Comparison of ENCODE assay signal across 14 cellular contexts in the genomic region with DNA sequence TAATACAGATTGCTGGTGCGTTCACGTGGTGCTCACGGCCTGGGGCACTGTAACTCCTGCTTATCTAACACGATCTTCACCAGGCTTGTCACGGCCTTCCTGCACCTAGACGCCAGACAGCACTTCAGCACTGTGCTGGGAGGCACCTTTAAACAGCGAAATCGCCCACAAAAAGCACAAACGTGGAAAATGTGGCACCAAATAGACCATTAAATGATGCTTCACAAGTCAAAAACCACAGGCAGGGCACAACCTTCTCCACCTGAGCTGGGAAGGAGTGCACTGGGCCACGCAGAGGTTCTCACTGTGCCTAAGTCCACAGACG. TPM values are rescaled to one million over a fixed set of nuclear protein-coding genes. Genes with fewer than 3 reads are reported as not detected.
DNase-seq lines count a peak whose midpoint lies in the region; ATAC-seq and TF ChIP-seq lines count a peak whose summit lies in the region.
"Had no signal": no experiment of that assay in that cellular context is flagged by ENCODE, and none has a peak within 500 bp of the region (broad histone marks: within the 10 kb centered on the region; RNA-seq: fewer than 3 reads in every experiment).

No MANE protein-coding gene starts in this region.

- peak; percentile 74 for ATAC-seq in activated naive CD8-positive, alpha-beta T cell treated with anti-CD3 and anti-CD28 coated beads, Interleukin-2, amount 10 ng/mL, durations not matched to agents 7 days and 5 days (ENCODE audit: low read depth)
- peak; percentile 33 for ATAC-seq in stimulated activated naive CD8-positive, alpha-beta T cell treated with anti-CD3 and anti-CD28 coated beads, Interleukin-15, amount 100 ng/mL, for 72 hours
- no peak for ATAC-seq in HG02970 (IDR thresholded peaks at IDR 0.05; ENCODE audit: low FRiP score, unreplicated experiment)
- ATAC-seq: Panc1, pancreas had no signal

- no peak overlapping the region for H3K27ac Mint-ChIP-seq in activated naive CD8-positive, alpha-beta T cell treated with anti-CD3 and anti-CD28 coated beads, Interleukin-2, amount 10 ng/mL, durations not matched to agents 7 days and 5 days
- H3K27ac Mint-ChIP-seq in activated naive CD8-positive, alpha-beta T cell treated with anti-CD3 and anti-CD28 coated beads for 36 hours, result no peak overlapping the region
- no peak overlapping the region for H3K27ac Mint-ChIP-seq in chondrocyte (ENCODE audit: unreplicated experiment)
- no peak overlapping the region for H3K27ac Mint-ChIP-seq in stimulated activated naive CD8-positive, alpha-beta T cell treated with anti-CD3 and anti-CD28 coated beads, Interleukin-15, amount 100 ng/mL, for 72 hours

- no peak overlapping the region for H3K4me3 Mint-ChIP-seq in activated naive CD8-positive, alpha-beta T cell treated with anti-CD3 and anti-CD28 coated beads, Interleukin-2, amount 10 ng/mL, durations not matched to agents 7 days and 5 days
- no peak overlapping the region for H3K4me3 Mint-ChIP-seq in activated naive CD8-positive, alpha-beta T cell treated with anti-CD3 and anti-CD28 coated beads for 36 hours
- no peak overlapping the region for H3K4me3 Mint-ChIP-seq in chondrocyte (ENCODE audit: unreplicated experiment)
- H3K4me3 Mint-ChIP-seq in stimulated activated naive CD8-positive, alpha-beta T cell treated with anti-CD3 and anti-CD28 coated beads, Interleukin-15, amount 100 ng/mL, for 72 hours, result no peak overlapping the region

- H3K36me3 Mint-ChIP-seq in activated naive CD8-positive, alpha-beta T cell treated with anti-CD3 and anti-CD28 coated beads, Interleukin-2, amount 10 ng/mL, durations not matched to agents 7 days and 5 days, result no peaks in the 10 kb centered on the region
- H3K36me3 Mint-ChIP-seq in activated naive CD8-positive, alpha-beta T cell treated with anti-CD3 and anti-CD28 coated beads for 36 hours, result no peaks in the 10 kb centered on the region
- no peaks in the 10 kb centered on the region for H3K36me3 Mint-ChIP-seq in chondrocyte (ENCODE audit: low read depth)
- H3K36me3 Mint-ChIP-seq: activated naive CD4-positive, alpha-beta T cell treated with anti-CD3 and anti-CD28 coated beads, Interleukin-2, amount 50 U/mL, for 72 hours had no signal

- POLR2A ChIA-PET in activated naive CD8-positive, alpha-beta T cell treated with anti-CD3 and anti-CD28 coated beads, Interleukin-2, amount 10 ng/mL, durations not matched to agents 7 days and 5 days (lab: Charles Lee), result no interaction called here

- peaks cover 2% of the 10 kb centered on the region for H3K9me3 Mint-ChIP-seq in activated naive CD8-positive, alpha-beta T cell treated with anti-CD3 and anti-CD28 coated beads, Interleukin-2, amount 10 ng/mL, durations not matched to agents 7 days and 5 days
- no peaks in the 10 kb centered on the region for H3K9me3 Mint-ChIP-seq in activated naive CD8-positive, alpha-beta T cell treated with anti-CD3 and anti-CD28 coated beads for 36 hours
- peaks cover 11% of the 10 kb centered on the region for H3K9me3 Mint-ChIP-seq in chondrocyte (ENCODE audit: low read depth)
- H3K9me3 Mint-ChIP-seq in stimulated activated naive CD8-positive, alpha-beta T cell treated with anti-CD3 and anti-CD28 coated beads, Interleukin-15, amount 100 ng/mL, for 72 hours, result no peaks in the 10 kb centered on the region
- H3K9me3 Mint-ChIP-seq: activated naive CD4-positive, alpha-beta T cell treated with anti-CD3 and anti-CD28 coated beads, Interleukin-2, amount 50 U/mL, for 72 hours had no signal

- peaks cover 13% of the 10 kb centered on the region for H3K4me1 Mint-ChIP-seq in activated naive CD8-positive, alpha-beta T cell treated with anti-CD3 and anti-CD28 coated beads, Interleukin-2, amount 10 ng/mL, durations not matched to agents 7 days and 5 days
- H3K4me1 Mint-ChIP-seq in activated naive CD8-positive, alpha-beta T cell treated with anti-CD3 and anti-CD28 coated beads for 36 hours, result peaks cover 8% of the 10 kb centered on the region
- H3K4me1 Mint-ChIP-seq in chondrocyte (ENCODE audit: low read depth), result no peaks in the 10 kb centered on the region
- H3K4me1 Mint-ChIP-seq in stimulated activated naive CD8-positive, alpha-beta T cell treated with anti-CD3 and anti-CD28 coated beads, Interleukin-15, amount 100 ng/mL, for 72 hours, result peaks cover 20% of the 10 kb centered on the region

- no peak for DNase-seq in activated naive CD8-positive, alpha-beta T cell treated with anti-CD3 and anti-CD28 coated beads, Interleukin-2, amount 10 ng/mL, durations not matched to agents 7 days and 5 days
- no peak for DNase-seq in activated naive CD8-positive, alpha-beta T cell treated with anti-CD3 and anti-CD28 coated beads for 36 hours
- peak; percentile 46 for DNase-seq in activated CD4-positive, alpha-beta T cell treated with anti-CD3 and anti-CD28 coated beads, Interleukin-2, amount 50 U/mL, for 1 hour
- DNase-seq in chondrocyte (ENCODE audit: low spot score) (peak; percentile 30), NCI-H1694 (lab: John Stamatoyannopoulos, UW) (no peak), NCI-H1417 (lab: John Stamatoyannopoulos, UW) (no peak)
- DNase-seq in stimulated activated naive CD8-positive, alpha-beta T cell treated with anti-CD3 and anti-CD28 coated beads, Interleukin-15, amount 100 ng/mL, for 72 hours, result no peak
- DNase-seq: DMS 273 treated with DMSO at 0.1 percent for 48 hours, IMR-90, NCI-H774, pancreas had no signal

- H3K27me3 Mint-ChIP-seq in activated naive CD8-positive, alpha-beta T cell treated with anti-CD3 and anti-CD28 coated beads, Interleukin-2, amount 10 ng/mL, durations not matched to agents 7 days and 5 days, result no peaks in the 10 kb centered on the region
- H3K27me3 Mint-ChIP-seq in activated naive CD8-positive, alpha-beta T cell treated with anti-CD3 and anti-CD28 coated beads for 36 hours, result no peaks in the 10 kb centered on the region
- H3K27me3 Mint-ChIP-seq in chondrocyte (ENCODE audit: low read depth), result no peaks in the 10 kb centered on the region
- H3K27me3 Mint-ChIP-seq in stimulated activated naive CD8-positive, alpha-beta T cell treated with anti-CD3 and anti-CD28 coated beads, Interleukin-15, amount 100 ng/mL, for 72 hours, result no peaks in the 10 kb centered on the region

- no peak for TF ChIP-seq CTCF in chondrocyte (IDR thresholded peaks at IDR 0.05)

RNA-seq across cellular contexts. Expression of a gene that starts 20.0 kb away (rescaled TPM):
- 10 to 100 TPM in 1 of 2 experiments, 1 to 10 TPM in 1; 9.7 to 12.2 TPM for total RNA-seq in activated naive CD8-positive, alpha-beta T cell treated with anti-CD3 and anti-CD28 coated beads, Interleukin-2, amount 10 ng/mL, durations not matched to agents 7 days and 5 days
- total RNA-seq in activated naive CD8-positive, alpha-beta T cell treated with anti-CD3 and anti-CD28 coated beads for 36 hours, result 10 to 100 TPM; 18.1 to 19.3 TPM
- 5.2 to 7.7 TPM (median 5.9 TPM) in 3 replicates for total RNA-seq in chondrocyte

RNA-seq across cellular contexts. Expression of a gene that starts 22.2 kb away (rescaled TPM):
- 10 to 100 TPM; 44.3 to 44.7 TPM for total RNA-seq in activated naive CD8-positive, alpha-beta T cell treated with anti-CD3 and anti-CD28 coated beads, Interleukin-2, amount 10 ng/mL, durations not matched to agents 7 days and 5 days
- 10 to 100 TPM; 13.7 to 14.9 TPM for total RNA-seq in activated naive CD8-positive, alpha-beta T cell treated with anti-CD3 and anti-CD28 coated beads for 36 hours
- 6.3 to 11.4 TPM (median 10.2 TPM) in 3 replicates for total RNA-seq in chondrocyte

RNA-seq across cellular contexts. Expression of a gene that starts 35.9 kb away (rescaled TPM):
- 1 to 10 TPM; 6.2 to 7.7 TPM for total RNA-seq in activated naive CD8-positive, alpha-beta T cell treated with anti-CD3 and anti-CD28 coated beads, Interleukin-2, amount 10 ng/mL, durations not matched to agents 7 days and 5 days
- 1 to 10 TPM; 1.1 to 1.2 TPM for total RNA-seq in activated naive CD8-positive, alpha-beta T cell treated with anti-CD3 and anti-CD28 coated beads for 36 hours
- 1.5 to 2.0 TPM (median 1.8 TPM) in 3 replicates for total RNA-seq in chondrocyte

RNA-seq across cellular contexts. Expression of a gene that starts 45.5 kb away (rescaled TPM):
- total RNA-seq in activated naive CD8-positive, alpha-beta T cell treated with anti-CD3 and anti-CD28 coated beads, Interleukin-2, amount 10 ng/mL, durations not matched to agents 7 days and 5 days, result 100 to 1,000 TPM; 289 to 327 TPM
- 100 to 1,000 TPM; 294 to 304 TPM for total RNA-seq in activated naive CD8-positive, alpha-beta T cell treated with anti-CD3 and anti-CD28 coated beads for 36 hours
- 155 to 196 TPM (median 189 TPM) in 3 replicates for total RNA-seq in chondrocyte

Comparison
In these comparisons a context has a peak if more than half of its experiments do, and no peak if none do; other contexts are left out.
1. DNase-seq: peak in activated CD4-positive, alpha-beta T cell treated with anti-CD3 and anti-CD28 coated beads, Interleukin-2, amount 50 U/mL, for 1 hour (single experiment) and chondrocyte (single experiment); none in activated naive CD8-positive, alpha-beta T cell treated with anti-CD3 and anti-CD28 coated beads, Interleukin-2, amount 10 ng/mL, durations not matched to agents 7 days and 5 days (single experiment), activated naive CD8-positive, alpha-beta T cell treated with anti-CD3 and anti-CD28 coated beads for 36 hours (single experiment), stimulated activated naive CD8-positive, alpha-beta T cell treated with anti-CD3 and anti-CD28 coated beads, Interleukin-15, amount 100 ng/mL, for 72 hours (0 of 2), NCI-H1694 (single experiment) and NCI-H1417 (0 of 3).